9 cellular contexts compared by ENCODE assay signal in genomic region chr11:120547871-120548681, GRCh38. TPM values are rescaled to one million over a fixed set of nuclear protein-coding genes. Genes with fewer than 3 reads are reported as not detected.
DNase-seq lines count a peak whose midpoint lies in the region; ATAC-seq lines count a peak whose summit lies in the region.
"Had no signal": no experiment of that assay in that cellular context is flagged by ENCODE, and none has a peak within 500 bp of the region (broad histone marks: within the 10 kb centered on the region; RNA-seq: fewer than 3 reads in every experiment).

No MANE protein-coding gene starts in this region.

- no peaks in the 10 kb centered on the region for H3K27me3 ChIP-seq in right cardiac atrium (ENCODE audit: control insufficient read depth, insufficient read depth)

- H3K27ac Mint-ChIP-seq in natural killer cell treated with Interleukin-12 subunit alpha and Interleukin-12 subunit beta and Interleukin-15 and Interleukin-18, amount 100 ng/mL, for 72 hours: no peak overlapping the region
- H3K27ac Mint-ChIP-seq: dendritic cell treated with granulocyte-macrophage colony-stimulating factor and Interleukin-4, amounts not matched to agents 40 ng/mL and 50 ng/mL, for 4 days had no signal

- ATAC-seq in right cardiac atrium: peak; percentile 95 to 96
- ATAC-seq in natural killer cell treated with Interleukin-12 subunit alpha and Interleukin-12 subunit beta and Interleukin-15 and Interleukin-18, amount 100 ng/mL, for 72 hours: no peak
- ATAC-seq in HG02973 (IDR thresholded peaks at IDR 0.05; ENCODE audit: unreplicated experiment): no peak

- no peaks in the 10 kb centered on the region for H3K36me3 Mint-ChIP-seq in natural killer cell treated with Interleukin-12 subunit alpha and Interleukin-12 subunit beta and Interleukin-15 and Interleukin-18, amount 100 ng/mL, for 72 hours

- 27% methylated on average over 15 of the region's 15 CpGs for WGBS in right cardiac atrium

- H3K9me3 Mint-ChIP-seq in natural killer cell treated with Interleukin-12 subunit alpha and Interleukin-12 subunit beta and Interleukin-15 and Interleukin-18, amount 100 ng/mL, for 72 hours: no peaks in the 10 kb centered on the region
- H3K9me3 Mint-ChIP-seq: dendritic cell treated with granulocyte-macrophage colony-stimulating factor and Interleukin-4, amounts not matched to agents 40 ng/mL and 50 ng/mL, for 4 days had no signal

- peaks cover 28 to 29% of the 10 kb centered on the region in 2 donors for H3K4me1 Mint-ChIP-seq in natural killer cell treated with Interleukin-12 subunit alpha and Interleukin-12 subunit beta and Interleukin-15 and Interleukin-18, amount 100 ng/mL, for 72 hours (ENCODE audit: low read depth in 2 of 2)

- H3K9me3 ChIP-seq in right cardiac atrium (ENCODE audit: control insufficient read depth, low read length): no peaks in the 10 kb centered on the region

- peaks cover 0 to 2% of the 10 kb centered on the region in 2 donors for H3K27me3 Mint-ChIP-seq in natural killer cell treated with Interleukin-12 subunit alpha and Interleukin-12 subunit beta and Interleukin-15 and Interleukin-18, amount 100 ng/mL, for 72 hours

- H3K4me3 Mint-ChIP-seq in natural killer cell treated with Interleukin-12 subunit alpha and Interleukin-12 subunit beta and Interleukin-15 and Interleukin-18, amount 100 ng/mL, for 72 hours: no peak overlapping the region
- H3K4me3 Mint-ChIP-seq: dendritic cell treated with granulocyte-macrophage colony-stimulating factor and Interleukin-4, amounts not matched to agents 40 ng/mL and 50 ng/mL, for 4 days had no signal

- DNase-seq in CMK (ENCODE audit: low read depth): peak; percentile 63
- DNase-seq in NCI-H1436 treated with DMSO at 0.1 percent for 48 hours (lab: John Stamatoyannopoulos, UW): peak; percentile 49
- peak; percentile 14 to 96 (median 82) for DNase-seq in anterior cingulate cortex (lab: John Stamatoyannopoulos, UW)
- peak; percentile 91 to 96 (median 95) for DNase-seq in right cardiac atrium
- DNase-seq in skeletal muscle cell (ENCODE audit: low read depth): peak; percentile 91
- DNase-seq in natural killer cell treated with Interleukin-12 subunit alpha and Interleukin-12 subunit beta and Interleukin-15 and Interleukin-18, amount 100 ng/mL, for 72 hours (ENCODE audit: low spot score): no peak
- DNase-seq in mesenteric fat pad (ENCODE audit: low spot score): no peak

- H3K4me1 ChIP-seq in right cardiac atrium (ENCODE audit: control insufficient read depth, insufficient read depth, low read length): peaks cover 7% of the 10 kb centered on the region

- peak overlapping the region; percentile 55 for H3K27ac ChIP-seq in right cardiac atrium (ENCODE audit: low read length)

- H3K4me3 ChIP-seq in right cardiac atrium (ENCODE audit: low read length) (no peak overlapping the region), skeletal muscle cell (ENCODE audit: low read depth, low read length) (no peak overlapping the region)

- intact Hi-C loops in right cardiac atrium (cut with DNase I): no loop called here

RNA-seq across cellular contexts. Expression of gene GRIK4, which starts 36.5 kb away (rescaled TPM):
- total RNA-seq in right cardiac atrium: 1 to 10 TPM in 2 of 4 donors, under 1 TPM in 1, not detected in 1; 0.59 to 3.4 (median 1.0) TPM
- polyA plus RNA-seq in right cardiac atrium: 0.32 TPM
- 1 to 10 TPM; 1.4 to 1.8 TPM for total RNA-seq in natural killer cell treated with Interleukin-12 subunit alpha and Interleukin-12 subunit beta and Interleukin-15 and Interleukin-18, amount 100 ng/mL, for 72 hours
- total RNA-seq in mesenteric fat pad: 0.10 TPM

Comparison
In these comparisons a context has a peak if more than half of its experiments do, and no peak if none do; other contexts are left out.
1. DNase-seq: peak in CMK (single experiment), NCI-H1436 treated with DMSO at 0.1 percent for 48 hours (single experiment), anterior cingulate cortex (58 of 58), right cardiac atrium (3 of 3) and skeletal muscle cell (single experiment); none in natural killer cell treated with Interleukin-12 subunit alpha and Interleukin-12 subunit beta and Interleukin-15 and Interleukin-18, amount 100 ng/mL, for 72 hours (single experiment) and mesenteric fat pad (single experiment).
2. ATAC-seq: peak in right cardiac atrium (2 of 2); none in natural killer cell treated with Interleukin-12 subunit alpha and Interleukin-12 subunit beta and Interleukin-15 and Interleukin-18, amount 100 ng/mL, for 72 hours (0 of 2) and HG02973 (single experiment).